1 cellular context compared by ENCODE assay signal in the genomic region with DNA sequence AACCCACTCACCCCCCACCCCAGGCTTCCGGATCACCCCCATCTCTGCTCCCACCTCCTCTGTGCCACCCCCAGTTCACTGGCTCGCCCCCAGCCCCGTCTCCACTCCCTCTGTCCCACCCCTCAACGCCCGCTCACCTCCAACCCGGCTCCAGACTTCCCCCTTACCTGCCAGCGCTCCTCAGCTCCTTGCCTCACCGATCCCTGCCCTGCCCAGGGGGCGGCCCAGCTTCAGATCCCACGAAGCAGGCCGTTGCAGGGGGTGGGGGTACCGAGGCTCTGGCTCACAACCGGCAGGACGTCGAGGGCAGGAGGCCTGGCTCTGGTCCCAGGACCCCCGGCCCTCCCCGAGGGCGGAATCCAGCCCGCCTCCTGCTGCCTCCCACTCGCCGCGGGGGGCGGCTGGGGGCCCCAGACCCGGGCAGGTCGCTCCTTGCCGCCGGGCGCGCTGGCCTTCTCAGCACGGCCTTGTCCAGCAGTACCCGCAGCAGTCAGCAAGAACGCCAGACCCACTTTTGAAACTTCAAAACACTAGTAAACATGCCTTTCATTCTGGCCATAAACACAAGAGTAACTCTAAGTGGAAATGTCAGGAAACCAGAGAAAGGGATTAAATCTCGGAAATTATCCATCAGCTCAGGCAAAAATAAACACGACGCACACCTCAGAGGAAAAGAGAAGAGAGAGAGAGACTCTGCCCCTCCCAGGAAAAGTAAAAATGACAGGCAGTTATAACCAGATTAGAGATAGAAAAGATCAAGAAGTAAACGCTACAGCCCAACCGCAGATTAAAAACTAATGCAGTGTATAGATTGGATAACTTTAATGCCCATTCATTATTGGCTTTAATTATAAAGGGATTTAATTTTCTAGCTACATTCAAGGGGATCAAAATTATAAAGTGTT.
TF ChIP-seq lines count a peak whose summit lies in the region.

No MANE protein-coding gene starts in this region.

TF ChIP-seq in HEK293, 187 proteins besides CTCF, POLR2A, EP300 and RAD21 (continued from another document and continues in another):
- TF ChIP-seq ZBTB26 (tag by site-specific recombination; optimal IDR thresholded peaks at IDR 0.05) (no peak), ZNF223 (tag by site-specific recombination; IDR thresholded peaks at IDR 0.05) (no peak), ZSCAN30 (tag by site-specific recombination; IDR thresholded peaks at IDR 0.05) (no peak), ZNF514 (tag by site-specific recombination; IDR thresholded peaks at IDR 0.05) (no peak), ZNF785 (tag by site-specific recombination; IDR thresholded peaks at IDR 0.05) (no peak), ZNF555 (tag by site-specific recombination; conservative IDR thresholded peaks at IDR 0.05) (no peak), ZNF544 (tag by site-specific recombination; IDR thresholded peaks at IDR 0.05) (no peak), ZNF777 (tag by site-specific recombination; IDR thresholded peaks at IDR 0.05; ENCODE audit: borderline replicate concordance) (no peak), ZNF26 (tag by site-specific recombination; IDR thresholded peaks at IDR 0.05) (no peak), ZNF626 (tag by site-specific recombination; IDR thresholded peaks at IDR 0.05) (no peak), ZNF530 (tag by site-specific recombination; IDR thresholded peaks at IDR 0.05; ENCODE audit: low read depth) (no peak), ZNF174 (tag by site-specific recombination; IDR thresholded peaks at IDR 0.05) (no peak), ZNF155 (tag by site-specific recombination; IDR thresholded peaks at IDR 0.05) (no peak), ZBTB48 (tag by site-specific recombination; IDR thresholded peaks at IDR 0.05) (peak; percentile 84), ZNF621 (tag by site-specific recombination; IDR thresholded peaks at IDR 0.05) (no peak), HOXC10 (CRISPR knock-in tag; IDR thresholded peaks at IDR 0.05) (no peak), WT1 (tag by site-specific recombination; IDR thresholded peaks at IDR 0.05) (peak; percentile 70; the same call in 1 of the 2 replicates), ZNF658 (tag by site-specific recombination; IDR thresholded peaks at IDR 0.05) (no peak), ZNF571 (tag by site-specific recombination; IDR thresholded peaks at IDR 0.05) (no peak), YY2 (tag by site-specific recombination; IDR thresholded peaks at IDR 0.05) (no peak), PRDM1 (tag by site-specific recombination; IDR thresholded peaks at IDR 0.05) (peak; percentile 66), ZNF585B (tag by site-specific recombination; IDR thresholded peaks at IDR 0.05) (no peak), INSM2 (tag by site-specific recombination; IDR thresholded peaks at IDR 0.05) (no peak), OSR2 (tag by site-specific recombination; IDR thresholded peaks at IDR 0.05) (peak; percentile 34; the same call in 1 of the 2 replicates), MEIS1 (CRISPR knock-in tag; IDR thresholded peaks at IDR 0.05; ENCODE audit: borderline replicate concordance) (no peak), ZEB2 (tag by site-specific recombination; IDR thresholded peaks at IDR 0.05) (no peak), KLF16 (tag by site-specific recombination; IDR thresholded peaks at IDR 0.05) (no peak), MYNN (tag by site-specific recombination; IDR thresholded peaks at IDR 0.05; ENCODE audit: borderline replicate concordance) (no peak), SP7 (tag by site-specific recombination; IDR thresholded peaks at IDR 0.05) (peak; percentile 87), ZNF341 (tag by site-specific recombination; IDR thresholded peaks at IDR 0.05; ENCODE audit: low read depth) (no peak), ZNF610 (tag by site-specific recombination; IDR thresholded peaks at IDR 0.05; ENCODE audit: borderline replicate concordance) (no peak), ZNF580 (tag by site-specific recombination; IDR thresholded peaks at IDR 0.05) (no peak), SP3 (tag by site-specific recombination; IDR thresholded peaks at IDR 0.05) (peak; percentile 93)
- TF ChIP-seq, protein P1, sequence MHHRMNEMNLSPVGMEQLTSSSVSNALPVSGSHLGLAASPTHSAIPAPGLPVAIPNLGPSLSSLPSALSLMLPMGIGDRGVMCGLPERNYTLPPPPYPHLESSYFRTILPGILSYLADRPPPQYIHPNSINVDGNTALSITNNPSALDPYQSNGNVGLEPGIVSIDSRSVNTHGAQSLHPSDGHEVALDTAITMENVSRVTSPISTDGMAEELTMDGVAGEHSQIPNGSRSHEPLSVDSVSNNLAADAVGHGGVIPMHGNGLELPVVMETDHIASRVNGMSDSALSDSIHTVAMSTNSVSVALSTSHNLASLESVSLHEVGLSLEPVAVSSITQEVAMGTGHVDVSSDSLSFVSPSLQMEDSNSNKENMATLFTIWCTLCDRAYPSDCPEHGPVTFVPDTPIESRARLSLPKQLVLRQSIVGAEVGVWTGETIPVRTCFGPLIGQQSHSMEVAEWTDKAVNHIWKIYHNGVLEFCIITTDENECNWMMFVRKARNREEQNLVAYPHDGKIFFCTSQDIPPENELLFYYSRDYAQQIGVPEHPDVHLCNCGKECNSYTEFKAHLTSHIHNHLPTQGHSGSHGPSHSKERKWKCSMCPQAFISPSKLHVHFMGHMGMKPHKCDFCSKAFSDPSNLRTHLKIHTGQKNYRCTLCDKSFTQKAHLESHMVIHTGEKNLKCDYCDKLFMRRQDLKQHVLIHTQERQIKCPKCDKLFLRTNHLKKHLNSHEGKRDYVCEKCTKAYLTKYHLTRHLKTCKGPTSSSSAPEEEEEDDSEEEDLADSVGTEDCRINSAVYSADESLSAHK (tag by site-specific recombination; IDR thresholded peaks at IDR 0.05), result no peak
- TF ChIP-seq, protein P2, sequence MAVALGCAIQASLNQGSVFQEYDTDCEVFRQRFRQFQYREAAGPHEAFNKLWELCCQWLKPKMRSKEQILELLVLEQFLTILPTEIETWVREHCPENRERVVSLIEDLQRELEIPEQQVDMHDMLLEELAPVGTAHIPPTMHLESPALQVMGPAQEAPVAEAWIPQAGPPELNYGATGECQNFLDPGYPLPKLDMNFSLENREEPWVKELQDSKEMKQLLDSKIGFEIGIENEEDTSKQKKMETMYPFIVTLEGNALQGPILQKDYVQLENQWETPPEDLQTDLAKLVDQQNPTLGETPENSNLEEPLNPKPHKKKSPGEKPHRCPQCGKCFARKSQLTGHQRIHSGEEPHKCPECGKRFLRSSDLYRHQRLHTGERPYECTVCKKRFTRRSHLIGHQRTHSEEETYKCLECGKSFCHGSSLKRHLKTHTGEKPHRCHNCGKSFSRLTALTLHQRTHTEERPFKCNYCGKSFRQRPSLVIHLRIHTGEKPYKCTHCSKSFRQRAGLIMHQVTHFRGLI (tag by site-specific recombination; IDR thresholded peaks at IDR 0.05), result peak; percentile 72
- TF ChIP-seq, protein P3, sequence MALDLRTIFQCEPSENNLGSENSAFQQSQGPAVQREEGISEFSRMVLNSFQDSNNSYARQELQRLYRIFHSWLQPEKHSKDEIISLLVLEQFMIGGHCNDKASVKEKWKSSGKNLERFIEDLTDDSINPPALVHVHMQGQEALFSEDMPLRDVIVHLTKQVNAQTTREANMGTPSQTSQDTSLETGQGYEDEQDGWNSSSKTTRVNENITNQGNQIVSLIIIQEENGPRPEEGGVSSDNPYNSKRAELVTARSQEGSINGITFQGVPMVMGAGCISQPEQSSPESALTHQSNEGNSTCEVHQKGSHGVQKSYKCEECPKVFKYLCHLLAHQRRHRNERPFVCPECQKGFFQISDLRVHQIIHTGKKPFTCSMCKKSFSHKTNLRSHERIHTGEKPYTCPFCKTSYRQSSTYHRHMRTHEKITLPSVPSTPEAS (tag by site-specific recombination; IDR thresholded peaks at IDR 0.05), result no peak
- TF ChIP-seq, protein P4, sequence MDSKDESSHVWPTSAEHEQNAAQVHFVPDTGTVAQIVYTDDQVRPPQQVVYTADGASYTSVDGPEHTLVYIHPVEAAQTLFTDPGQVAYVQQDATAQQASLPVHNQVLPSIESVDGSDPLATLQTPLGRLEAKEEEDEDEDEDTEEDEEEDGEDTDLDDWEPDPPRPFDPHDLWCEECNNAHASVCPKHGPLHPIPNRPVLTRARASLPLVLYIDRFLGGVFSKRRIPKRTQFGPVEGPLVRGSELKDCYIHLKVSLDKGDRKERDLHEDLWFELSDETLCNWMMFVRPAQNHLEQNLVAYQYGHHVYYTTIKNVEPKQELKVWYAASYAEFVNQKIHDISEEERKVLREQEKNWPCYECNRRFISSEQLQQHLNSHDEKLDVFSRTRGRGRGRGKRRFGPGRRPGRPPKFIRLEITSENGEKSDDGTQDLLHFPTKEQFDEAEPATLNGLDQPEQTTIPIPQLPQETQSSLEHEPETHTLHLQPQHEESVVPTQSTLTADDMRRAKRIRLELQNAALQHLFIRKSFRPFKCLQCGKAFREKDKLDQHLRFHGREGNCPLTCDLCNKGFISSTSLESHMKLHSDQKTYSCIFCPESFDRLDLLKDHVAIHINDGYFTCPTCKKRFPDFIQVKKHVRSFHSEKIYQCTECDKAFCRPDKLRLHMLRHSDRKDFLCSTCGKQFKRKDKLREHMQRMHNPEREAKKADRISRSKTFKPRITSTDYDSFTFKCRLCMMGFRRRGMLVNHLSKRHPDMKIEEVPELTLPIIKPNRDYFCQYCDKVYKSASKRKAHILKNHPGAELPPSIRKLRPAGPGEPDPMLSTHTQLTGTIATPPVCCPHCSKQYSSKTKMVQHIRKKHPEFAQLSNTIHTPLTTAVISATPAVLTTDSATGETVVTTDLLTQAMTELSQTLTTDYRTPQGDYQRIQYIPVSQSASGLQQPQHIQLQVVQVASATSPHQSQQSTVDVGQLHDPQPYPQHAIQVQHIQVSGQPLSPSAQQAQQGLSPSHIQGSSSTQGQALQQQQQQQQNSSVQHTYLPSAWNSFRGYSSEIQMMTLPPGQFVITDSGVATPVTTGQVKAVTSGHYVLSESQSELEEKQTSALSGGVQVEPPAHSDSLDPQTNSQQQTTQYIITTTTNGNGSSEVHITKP (tag by site-specific recombination; IDR thresholded peaks at IDR 0.05), result no peak
- TF ChIP-seq, protein P5, sequence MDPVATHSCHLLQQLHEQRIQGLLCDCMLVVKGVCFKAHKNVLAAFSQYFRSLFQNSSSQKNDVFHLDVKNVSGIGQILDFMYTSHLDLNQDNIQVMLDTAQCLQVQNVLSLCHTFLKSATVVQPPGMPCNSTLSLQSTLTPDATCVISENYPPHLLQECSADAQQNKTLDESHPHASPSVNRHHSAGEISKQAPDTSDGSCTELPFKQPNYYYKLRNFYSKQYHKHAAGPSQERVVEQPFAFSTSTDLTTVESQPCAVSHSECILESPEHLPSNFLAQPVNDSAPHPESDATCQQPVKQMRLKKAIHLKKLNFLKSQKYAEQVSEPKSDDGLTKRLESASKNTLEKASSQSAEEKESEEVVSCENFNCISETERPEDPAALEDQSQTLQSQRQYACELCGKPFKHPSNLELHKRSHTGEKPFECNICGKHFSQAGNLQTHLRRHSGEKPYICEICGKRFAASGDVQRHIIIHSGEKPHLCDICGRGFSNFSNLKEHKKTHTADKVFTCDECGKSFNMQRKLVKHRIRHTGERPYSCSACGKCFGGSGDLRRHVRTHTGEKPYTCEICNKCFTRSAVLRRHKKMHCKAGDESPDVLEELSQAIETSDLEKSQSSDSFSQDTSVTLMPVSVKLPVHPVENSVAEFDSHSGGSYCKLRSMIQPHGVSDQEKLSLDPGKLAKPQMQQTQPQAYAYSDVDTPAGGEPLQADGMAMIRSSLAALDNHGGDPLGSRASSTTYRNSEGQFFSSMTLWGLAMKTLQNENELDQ (tag by site-specific recombination; IDR thresholded peaks at IDR 0.05; ENCODE audit: low read depth), result no peak
- TF ChIP-seq, protein P6, sequence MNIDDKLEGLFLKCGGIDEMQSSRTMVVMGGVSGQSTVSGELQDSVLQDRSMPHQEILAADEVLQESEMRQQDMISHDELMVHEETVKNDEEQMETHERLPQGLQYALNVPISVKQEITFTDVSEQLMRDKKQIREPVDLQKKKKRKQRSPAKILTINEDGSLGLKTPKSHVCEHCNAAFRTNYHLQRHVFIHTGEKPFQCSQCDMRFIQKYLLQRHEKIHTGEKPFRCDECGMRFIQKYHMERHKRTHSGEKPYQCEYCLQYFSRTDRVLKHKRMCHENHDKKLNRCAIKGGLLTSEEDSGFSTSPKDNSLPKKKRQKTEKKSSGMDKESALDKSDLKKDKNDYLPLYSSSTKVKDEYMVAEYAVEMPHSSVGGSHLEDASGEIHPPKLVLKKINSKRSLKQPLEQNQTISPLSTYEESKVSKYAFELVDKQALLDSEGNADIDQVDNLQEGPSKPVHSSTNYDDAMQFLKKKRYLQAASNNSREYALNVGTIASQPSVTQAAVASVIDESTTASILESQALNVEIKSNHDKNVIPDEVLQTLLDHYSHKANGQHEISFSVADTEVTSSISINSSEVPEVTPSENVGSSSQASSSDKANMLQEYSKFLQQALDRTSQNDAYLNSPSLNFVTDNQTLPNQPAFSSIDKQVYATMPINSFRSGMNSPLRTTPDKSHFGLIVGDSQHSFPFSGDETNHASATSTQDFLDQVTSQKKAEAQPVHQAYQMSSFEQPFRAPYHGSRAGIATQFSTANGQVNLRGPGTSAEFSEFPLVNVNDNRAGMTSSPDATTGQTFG (tag by site-specific recombination; IDR thresholded peaks at IDR 0.05; ENCODE audit: borderline replicate concordance), result no peak
